ENCODE assay signal across 8 cellular contexts in the genomic region with DNA sequence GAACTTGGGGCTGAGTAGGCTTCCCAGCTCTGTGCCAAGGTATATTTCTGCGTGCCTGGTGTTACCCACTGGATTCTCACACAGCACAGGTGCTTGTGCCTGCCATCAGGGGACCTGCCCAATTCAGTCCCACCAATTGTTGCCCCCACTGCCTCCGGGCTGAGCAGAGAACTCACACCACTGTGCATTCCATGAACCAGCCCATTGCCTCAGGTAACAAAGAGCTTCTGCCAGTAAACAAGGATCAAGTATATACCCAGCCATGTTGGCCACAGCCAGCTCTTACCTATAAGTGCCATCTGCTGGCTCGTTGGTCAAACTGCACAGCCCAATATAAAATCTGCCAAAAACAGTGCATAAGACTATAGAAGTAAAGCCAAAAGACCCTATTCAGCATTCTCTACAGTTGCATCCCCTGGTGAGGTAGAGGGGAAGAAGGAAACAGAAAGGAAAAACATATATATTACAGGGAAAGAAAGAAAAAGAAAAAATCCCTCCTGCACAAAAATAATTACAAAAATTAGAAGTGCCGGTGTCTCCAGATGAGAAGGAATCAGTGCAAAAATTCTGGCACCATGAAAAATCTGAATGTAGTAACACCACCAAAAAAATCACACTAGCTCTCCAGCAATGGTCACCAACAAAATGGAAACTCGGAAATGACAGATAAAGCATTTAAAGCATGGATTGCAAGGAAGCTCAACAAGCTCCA.
DNase-seq lines count a peak whose midpoint lies in the region; ATAC-seq and TF ChIP-seq lines count a peak whose summit lies in the region.

No MANE protein-coding gene starts in this region.

- peak; percentile 90 for ATAC-seq in GM19023 (IDR thresholded peaks at IDR 0.05; ENCODE audit: unreplicated experiment)
- ATAC-seq in HG03159 (IDR thresholded peaks at IDR 0.05; ENCODE audit: unreplicated experiment), result peak; percentile 89

- 66% methylated on average over 5 of the region's 5 CpGs for WGBS in suprapubic skin

- H3K9me3 ChIP-seq in suprapubic skin, result peaks cover 13% of the 10 kb centered on the region
- no peaks in the 10 kb centered on the region for H3K9me3 ChIP-seq in effector memory CD4-positive, alpha-beta T cell (ENCODE audit: control insufficient read depth, low read length)

- H3K27me3 ChIP-seq in suprapubic skin, result no peaks in the 10 kb centered on the region
- no peaks in the 10 kb centered on the region for H3K27me3 ChIP-seq in effector memory CD4-positive, alpha-beta T cell (replicated peaks; ENCODE audit: control insufficient read depth, insufficient read depth, low read length, poor library complexity, severe bottlenecking)

- TF ChIP-seq CTCF in fibroblast of the aortic adventitia (IDR thresholded peaks at IDR 0.05; ENCODE audit: insufficient read depth, low read length), result peak; percentile 71
- TF ChIP-seq CTCF in suprapubic skin (IDR thresholded peaks at IDR 0.05), result peak; percentile 22 to 41

- no peak for TF ChIP-seq POLR2A in suprapubic skin (IDR thresholded peaks at IDR 0.05)

- no peaks in the 10 kb centered on the region for H3K4me1 ChIP-seq in suprapubic skin
- no peaks in the 10 kb centered on the region for H3K4me1 ChIP-seq in effector memory CD4-positive, alpha-beta T cell (ENCODE audit: control insufficient read depth, insufficient read depth, low read length, poor library complexity, severe bottlenecking)

- H3K4me3 ChIP-seq in fibroblast of the aortic adventitia (ENCODE audit: low read depth, low read length), result no peak overlapping the region
- H3K4me3 ChIP-seq in suprapubic skin, result no peak overlapping the region
- no peak overlapping the region for H3K4me3 ChIP-seq in effector memory CD4-positive, alpha-beta T cell (ENCODE audit: insufficient read depth, low read depth, low read length, poor library complexity, severe bottlenecking)

- H3K36me3 ChIP-seq in suprapubic skin, result no peaks in the 10 kb centered on the region
- no peaks in the 10 kb centered on the region for H3K36me3 ChIP-seq in effector memory CD4-positive, alpha-beta T cell (ENCODE audit: control insufficient read depth, insufficient read depth, low read length)

- DNase-seq in COLO668 (lab: John Stamatoyannopoulos, UW; ENCODE audit: unreplicated experiment) (peak; percentile 6), RPMI7951 (ENCODE audit: low read depth) (peak; percentile 69), fibroblast of the aortic adventitia (ENCODE audit: low read depth) (peak; percentile 61), suprapubic skin (ENCODE audit: low spot score in 2 of 2) (no peak), NCI-H2227 treated with DMSO at 0.1 percent for 48 hours (lab: John Stamatoyannopoulos, UW) (no peak)
- DNase-seq in effector memory CD4-positive, alpha-beta T cell, result no peak

- TF ChIP-seq EP300 in suprapubic skin (IDR thresholded peaks at IDR 0.05), result no peak

- no peak overlapping the region for H3K27ac ChIP-seq in suprapubic skin
- no peak overlapping the region for H3K27ac ChIP-seq in effector memory CD4-positive, alpha-beta T cell (ENCODE audit: insufficient read depth, low read length, poor library complexity, severe bottlenecking)

Comparison
In these comparisons a context has a peak if more than half of its experiments do, and no peak if none do; other contexts are left out.
1. DNase-seq: peak in COLO668 (single experiment), RPMI7951 (single experiment) and fibroblast of the aortic adventitia (single experiment); none in suprapubic skin (0 of 2), NCI-H2227 treated with DMSO at 0.1 percent for 48 hours (single experiment) and effector memory CD4-positive, alpha-beta T cell (0 of 3).